Comparison of ENCODE assay signal across 8 cellular contexts in genomic region chrX:147315493-147315892, GRCh38.
"Had no signal": no experiment of that assay in that cellular context is flagged by ENCODE, and none has a peak within 500 bp of the region (broad histone marks: within the 10 kb centered on the region; RNA-seq: fewer than 3 reads in every experiment).

No MANE protein-coding gene starts in this region.

- H3K4me1 Mint-ChIP-seq: GM23338, H9 had no signal

- H3K27ac Mint-ChIP-seq: GM23338, H9 had no signal

- H3K4me2 ChIP-seq: GM23338 had no signal

- ATAC-seq: GM23338, K562 had no signal

- DNase-seq: H9, HCEC 1CT, IMR-90 had no signal

- H3K4me3 ChIP-seq: GM23338, K562 had no signal

- H3K9me3 Mint-ChIP-seq: GM23338 had no signal

- FAIRE-seq: H1, H54, HTR-8/SVneo, K562 had no signal

- H3K4me3 Mint-ChIP-seq: GM23338, H9 had no signal
